ENCODE assay signal across 13 cellular contexts in genomic region chr4:90184560-90184959, GRCh38. TPM values are rescaled to one million over a fixed set of nuclear protein-coding genes. Genes with fewer than 3 reads are reported as not detected.
DNase-seq lines count a peak whose midpoint lies in the region; ATAC-seq and TF ChIP-seq lines count a peak whose summit lies in the region.
"Had no signal": no experiment of that assay in that cellular context is flagged by ENCODE, and none has a peak within 500 bp of the region (broad histone marks: within the 10 kb centered on the region; RNA-seq: fewer than 3 reads in every experiment).

No MANE protein-coding gene starts in this region.

- intact Hi-C loops in upper lobe of right lung (cut with DNase I): no loop called here
- intact Hi-C loops in activated CD4-positive, alpha-beta memory T cell treated with anti-CD3 and anti-CD28 coated beads for 36 hours (cut with micrococcal nuclease): no loop called here

- no peak overlapping the region for H3K4me3 Mint-ChIP-seq in activated CD4-positive, alpha-beta memory T cell treated with anti-CD3 and anti-CD28 coated beads for 36 hours

- no peak overlapping the region for H3K27ac ChIP-seq in upper lobe of right lung
- H3K27ac ChIP-seq: BLaER1 had no signal

- H3K9me3 Mint-ChIP-seq in activated CD4-positive, alpha-beta memory T cell treated with anti-CD3 and anti-CD28 coated beads for 36 hours: no peaks in the 10 kb centered on the region

- peak; percentile 32 for ATAC-seq in upper lobe of right lung
- ATAC-seq in GM21381 (IDR thresholded peaks at IDR 0.05; ENCODE audit: unreplicated experiment): no peak

- DNase-seq in NCI-H446 (lab: John Stamatoyannopoulos, UW) (peak; percentile 21 to 38), NCI-H446 treated with DMSO at 0.1 percent for 48 hours (lab: John Stamatoyannopoulos, UW) (no peak), NCI-H345 treated with DMSO at 0.1 percent for 48 hours (lab: John Stamatoyannopoulos, UW; ENCODE audit: unreplicated experiment) (peak; percentile 19), iPS-NIHi7 (ENCODE audit: extremely low spot score) (peak; percentile 32), upper lobe of right lung (no peak), cerebellar nuclear complex (lab: John Stamatoyannopoulos, UW) (no peak)
- DNase-seq in activated CD4-positive, alpha-beta memory T cell treated with anti-CD3 and anti-CD28 coated beads for 36 hours: no peak
- DNase-seq: 8988T, HCEC 1CT, NCI-H2029 had no signal

- no peaks in the 10 kb centered on the region for H3K36me3 Mint-ChIP-seq in activated CD4-positive, alpha-beta memory T cell treated with anti-CD3 and anti-CD28 coated beads for 36 hours

- no peak overlapping the region for H3K27ac Mint-ChIP-seq in activated CD4-positive, alpha-beta memory T cell treated with anti-CD3 and anti-CD28 coated beads for 36 hours

- POLR2A ChIA-PET in activated CD4-positive, alpha-beta memory T cell treated with anti-CD3 and anti-CD28 coated beads for 36 hours (lab: Charles Lee): no interaction called here

- no peaks in the 10 kb centered on the region for H3K9me3 ChIP-seq in upper lobe of right lung
- H3K9me3 ChIP-seq: BLaER1 had no signal

- H3K36me3 ChIP-seq in upper lobe of right lung: no peaks in the 10 kb centered on the region
- H3K36me3 ChIP-seq: BLaER1 had no signal

- no peaks in the 10 kb centered on the region for H3K27me3 ChIP-seq in upper lobe of right lung
- H3K27me3 ChIP-seq: BLaER1 had no signal

- H3K4me1 Mint-ChIP-seq in activated CD4-positive, alpha-beta memory T cell treated with anti-CD3 and anti-CD28 coated beads for 36 hours (ENCODE audit: low read depth): no peaks in the 10 kb centered on the region

- no peaks in the 10 kb centered on the region for H3K4me1 ChIP-seq in upper lobe of right lung

- no peak for TF ChIP-seq CTCF in upper lobe of right lung (IDR thresholded peaks at IDR 0.05)

- no peaks in the 10 kb centered on the region for H3K27me3 Mint-ChIP-seq in activated CD4-positive, alpha-beta memory T cell treated with anti-CD3 and anti-CD28 coated beads for 36 hours

- H3K4me3 ChIP-seq in upper lobe of right lung: no peak overlapping the region
- H3K4me3 ChIP-seq: BLaER1 had no signal

- CTCF ChIA-PET in activated CD4-positive, alpha-beta memory T cell treated with anti-CD3 and anti-CD28 coated beads for 36 hours (lab: Charles Lee): no interaction called here

RNA-seq across cellular contexts. Expression of gene CCSER1, which starts 57.4 kb away (rescaled TPM):
- total RNA-seq in upper lobe of right lung: 7.4 TPM
- under 1 TPM; 0.17 to 0.19 TPM for total RNA-seq in activated CD4-positive, alpha-beta memory T cell treated with anti-CD3 and anti-CD28 coated beads for 36 hours
- total RNA-seq: LHCN-M2 had no signal

Comparison
In these comparisons a context has a peak if more than half of its experiments do, and no peak if none do; other contexts are left out.
1. DNase-seq: peak in NCI-H446 (2 of 2), NCI-H345 treated with DMSO at 0.1 percent for 48 hours (single experiment) and iPS-NIHi7 (single experiment); none in NCI-H446 treated with DMSO at 0.1 percent for 48 hours (single experiment), upper lobe of right lung (single experiment), activated CD4-positive, alpha-beta memory T cell treated with anti-CD3 and anti-CD28 coated beads for 36 hours (single experiment) and cerebellar nuclear complex (0 of 2).